In genomic region chr16:1308977-1309885, GRCh38 we compare ENCODE assay signal across 1 cellular context.
A peak's percentile ranks its signal among the peaks of the same experiment; 100 is the strongest.
TF ChIP-seq lines count a peak whose summit lies in the region.

UBE2I (plus strand) TSS chr16:1309636; CDS start chr16:1314031, 4,395 bp downstream.

TF ChIP-seq in HepG2, 621 proteins besides CTCF, POLR2A, EP300 and RAD21 (continued from another document and continues in another):
- no peak for TF ChIP-seq ZNF710 (CRISPR knock-in tag; IDR thresholded peaks at IDR 0.05; ENCODE audit: borderline replicate concordance)
- peak; percentile 77 for TF ChIP-seq ZBTB10 (CRISPR knock-in tag; IDR thresholded peaks at IDR 0.05; ENCODE audit: borderline replicate concordance)
- TF ChIP-seq HOXA5 (CRISPR knock-in tag; IDR thresholded peaks at IDR 0.05) = peak; percentile 40; the same call in 1 of the 2 replicates
- no peak for TF ChIP-seq TOE1 (CRISPR knock-in tag; IDR thresholded peaks at IDR 0.05)
- 0 out of 2 replicates have a peak, but pooled peaks have one; percentile 40 for TF ChIP-seq ZNF484 (CRISPR knock-in tag; IDR thresholded peaks at IDR 0.05; ENCODE audit: borderline replicate concordance, low read depth)
- TF ChIP-seq KDM6A (CRISPR knock-in tag; IDR thresholded peaks at IDR 0.05; ENCODE audit: low read depth) = no peak
- TF ChIP-seq ZNF720 (CRISPR knock-in tag; IDR thresholded peaks at IDR 0.05) = no peak
- TF ChIP-seq PRDM4 (CRISPR knock-in tag; IDR thresholded peaks at IDR 0.05; ENCODE audit: borderline replicate concordance) = peak; percentile 67; the same call in 1 of the 2 replicates
- no peak for TF ChIP-seq HIC2 (CRISPR knock-in tag; IDR thresholded peaks at IDR 0.05; ENCODE audit: low read depth)
- no peak for TF ChIP-seq ZNF264 (CRISPR knock-in tag; IDR thresholded peaks at IDR 0.05)
- TF ChIP-seq ZNF816 (CRISPR knock-in tag; IDR thresholded peaks at IDR 0.05; ENCODE audit: borderline replicate concordance) = 0 out of 2 replicates have a peak, but pooled peaks have one; percentile 61
- TF ChIP-seq XBP1 (CRISPR knock-in tag; IDR thresholded peaks at IDR 0.05) = no peak
- no peak for TF ChIP-seq PHB2 (IDR thresholded peaks at IDR 0.05; ENCODE audit: partially characterized antibody)
- TF ChIP-seq CAMTA2 (CRISPR knock-in tag; IDR thresholded peaks at IDR 0.05; ENCODE audit: borderline replicate concordance) = peak; percentile 55; the same call in 1 of the 2 replicates
- TF ChIP-seq SSRP1 (CRISPR knock-in tag; IDR thresholded peaks at IDR 0.05) = no peak
- TF ChIP-seq LCORL (IDR thresholded peaks at IDR 0.05) = no peak
- no peak for TF ChIP-seq LCORL (CRISPR knock-in tag; IDR thresholded peaks at IDR 0.05)
- TF ChIP-seq ZNF24 (IDR thresholded peaks at IDR 0.05) = peak; percentile 93
- TF ChIP-seq ZNF577 (CRISPR knock-in tag; IDR thresholded peaks at IDR 0.05; ENCODE audit: borderline replicate concordance, low read depth) = no peak
- no peak; the same call in 1 of the 2 replicates for TF ChIP-seq JDP2 (CRISPR knock-in tag; IDR thresholded peaks at IDR 0.05; ENCODE audit: borderline replicate concordance)
- TF ChIP-seq RFX5 (IDR thresholded peaks at IDR 0.05; ENCODE audit: low read depth, low read length) = no peak
- peak; percentile 19; the same call in 1 of the 2 replicates for TF ChIP-seq HOXD1 (CRISPR knock-in tag; IDR thresholded peaks at IDR 0.05)
- TF ChIP-seq FOXO1 (CRISPR knock-in tag; IDR thresholded peaks at IDR 0.05) = 0 out of 2 replicates have a peak, but pooled peaks have one; percentile 13
- TF ChIP-seq HNF1B (CRISPR knock-in tag; IDR thresholded peaks at IDR 0.05) = no peak; the same call in 1 of the 2 replicates
- TF ChIP-seq THAP7 (CRISPR knock-in tag; IDR thresholded peaks at IDR 0.05) = peak; percentile 75; the same call in 1 of the 2 replicates
- TF ChIP-seq GABPA (IDR thresholded peaks at IDR 0.05; ENCODE audit: low read depth, low read length) = no peak; the same call in 1 of the 2 replicates
- TF ChIP-seq GABPA (CRISPR knock-in tag; IDR thresholded peaks at IDR 0.05; ENCODE audit: low read depth) = peak; percentile 43; the same call in 1 of the 2 replicates
- peak; percentile 64; the same call in 1 of the 2 replicates for TF ChIP-seq KLF12 (CRISPR knock-in tag; IDR thresholded peaks at IDR 0.05; ENCODE audit: borderline replicate concordance)
- peak; percentile 94 for TF ChIP-seq NRL (CRISPR knock-in tag; IDR thresholded peaks at IDR 0.05; ENCODE audit: borderline replicate concordance)
- peak; percentile 60 for TF ChIP-seq ELF1 (CRISPR knock-in tag; IDR thresholded peaks at IDR 0.05)
- no peak for TF ChIP-seq ZNF839 (CRISPR knock-in tag; IDR thresholded peaks at IDR 0.05; ENCODE audit: borderline replicate concordance)
- TF ChIP-seq ZHX1 (CRISPR knock-in tag; IDR thresholded peaks at IDR 0.05; ENCODE audit: low read depth) = no peak
- TF ChIP-seq HNRNPUL1 (IDR thresholded peaks at IDR 0.05; ENCODE audit: low read depth, low read length) = no peak
- TF ChIP-seq GABPB1 (CRISPR knock-in tag; IDR thresholded peaks at IDR 0.05) = peak; percentile 75; the same call in 1 of the 2 replicates
- peak; percentile 53; the same call in 1 of the 2 replicates for TF ChIP-seq ZNF564 (CRISPR knock-in tag; IDR thresholded peaks at IDR 0.05)
- TF ChIP-seq ZFX (CRISPR knock-in tag; IDR thresholded peaks at IDR 0.05; ENCODE audit: low read depth) = peak; percentile 100
- peak; percentile 53; the same call in 1 of the 2 replicates for TF ChIP-seq ZNF674 (CRISPR knock-in tag; IDR thresholded peaks at IDR 0.05; ENCODE audit: low read depth)
- TF ChIP-seq SIN3B (IDR thresholded peaks at IDR 0.05; ENCODE audit: low read length) = no peak
- no peak for TF ChIP-seq ZNF597 (CRISPR knock-in tag; IDR thresholded peaks at IDR 0.05)
- TF ChIP-seq NFAT5 (CRISPR knock-in tag; IDR thresholded peaks at IDR 0.05) = peak; percentile 46; the same call in 1 of the 2 replicates
